1 cellular context compared by ENCODE assay signal in the genomic region with DNA sequence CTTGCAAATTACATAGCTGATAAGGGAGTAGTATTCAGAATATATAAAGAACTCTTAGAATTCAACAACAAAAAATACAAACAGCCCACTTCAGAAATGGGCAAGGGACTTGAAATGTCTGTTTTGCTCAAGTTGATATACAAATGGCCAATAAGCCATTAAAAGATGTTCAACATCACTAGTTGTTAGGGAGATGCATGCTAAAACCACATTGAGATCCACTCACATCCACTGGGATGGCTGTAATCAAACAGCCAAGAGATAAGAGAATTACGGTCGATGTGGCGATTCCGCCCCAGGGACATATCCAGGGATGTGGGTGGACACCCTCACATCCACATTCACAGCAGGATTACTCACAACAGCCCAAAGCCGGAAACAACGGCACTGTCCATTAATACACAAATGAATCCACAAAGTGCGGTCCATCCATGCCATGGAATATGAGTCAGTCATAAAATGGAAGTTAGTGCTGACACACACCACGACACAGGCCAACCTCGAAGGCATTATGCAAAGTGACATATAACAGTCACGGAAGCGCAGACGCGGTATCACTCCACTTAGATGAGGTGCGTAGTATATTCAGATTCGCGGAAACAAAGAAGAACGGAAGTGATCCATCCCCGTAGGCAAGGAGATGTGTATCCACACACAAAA.
A peak's percentile ranks its signal among the peaks of the same experiment; 100 is the strongest.
TF ChIP-seq lines count a peak whose summit lies in the region.

No MANE protein-coding gene starts in this region.

TF ChIP-seq in K562, 482 proteins besides CTCF, POLR2A, EP300 and RAD21 (continued from another document):
- TF ChIP-seq, protein P1, sequence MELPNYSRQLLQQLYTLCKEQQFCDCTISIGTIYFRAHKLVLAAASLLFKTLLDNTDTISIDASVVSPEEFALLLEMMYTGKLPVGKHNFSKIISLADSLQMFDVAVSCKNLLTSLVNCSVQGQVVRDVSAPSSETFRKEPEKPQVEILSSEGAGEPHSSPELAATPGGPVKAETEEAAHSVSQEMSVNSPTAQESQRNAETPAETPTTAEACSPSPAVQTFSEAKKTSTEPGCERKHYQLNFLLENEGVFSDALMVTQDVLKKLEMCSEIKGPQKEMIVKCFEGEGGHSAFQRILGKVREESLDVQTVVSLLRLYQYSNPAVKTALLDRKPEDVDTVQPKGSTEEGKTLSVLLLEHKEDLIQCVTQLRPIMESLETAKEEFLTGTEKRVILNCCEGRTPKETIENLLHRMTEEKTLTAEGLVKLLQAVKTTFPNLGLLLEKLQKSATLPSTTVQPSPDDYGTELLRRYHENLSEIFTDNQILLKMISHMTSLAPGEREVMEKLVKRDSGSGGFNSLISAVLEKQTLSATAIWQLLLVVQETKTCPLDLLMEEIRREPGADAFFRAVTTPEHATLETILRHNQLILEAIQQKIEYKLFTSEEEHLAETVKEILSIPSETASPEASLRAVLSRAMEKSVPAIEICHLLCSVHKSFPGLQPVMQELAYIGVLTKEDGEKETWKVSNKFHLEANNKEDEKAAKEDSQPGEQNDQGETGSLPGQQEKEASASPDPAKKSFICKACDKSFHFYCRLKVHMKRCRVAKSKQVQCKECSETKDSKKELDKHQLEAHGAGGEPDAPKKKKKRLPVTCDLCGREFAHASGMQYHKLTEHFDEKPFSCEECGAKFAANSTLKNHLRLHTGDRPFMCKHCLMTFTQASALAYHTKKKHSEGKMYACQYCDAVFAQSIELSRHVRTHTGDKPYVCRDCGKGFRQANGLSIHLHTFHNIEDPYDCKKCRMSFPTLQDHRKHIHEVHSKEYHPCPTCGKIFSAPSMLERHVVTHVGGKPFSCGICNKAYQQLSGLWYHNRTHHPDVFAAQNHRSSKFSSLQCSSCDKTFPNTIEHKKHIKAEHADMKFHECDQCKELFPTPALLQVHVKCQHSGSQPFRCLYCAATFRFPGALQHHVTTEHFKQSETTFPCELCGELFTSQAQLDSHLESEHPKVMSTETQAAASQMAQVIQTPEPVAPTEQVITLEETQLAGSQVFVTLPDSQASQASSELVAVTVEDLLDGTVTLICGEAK (IDR thresholded peaks at IDR 0.05), result no peak
- TF ChIP-seq, protein P1 (CRISPR knock-in tag; IDR thresholded peaks at IDR 0.05), result 0 out of 2 replicates have a peak, but pooled peaks have one; percentile 17
